In genomic region chr1:235648954-235649721, GRCh38 we compare ENCODE assay signal across 8 cellular contexts. TPM values are rescaled to one million over a fixed set of nuclear protein-coding genes. Genes with fewer than 3 reads are reported as not detected.
DNase-seq lines count a peak whose midpoint lies in the region; ATAC-seq and TF ChIP-seq lines count a peak whose summit lies in the region.

No MANE protein-coding gene starts in this region.

- peak; percentile 49 for ATAC-seq in HG02973 (IDR thresholded peaks at IDR 0.05; ENCODE audit: unreplicated experiment)
- no peak for ATAC-seq in GM18858 (IDR thresholded peaks at IDR 0.05; ENCODE audit: unreplicated experiment)

- H3K4me3 ChIP-seq in GM12864 (ENCODE audit: low read depth, low read length) = peak overlapping the region; percentile 42

- no peak overlapping the region for H3K27ac ChIP-seq in RWPE1

- intact Hi-C loops in head of caudate nucleus (cut with DNase I) (no loop called here), posterior vena cava (cut with DNase I) (no loop called here)

- POLR2A ChIA-PET in RWPE1 (lab: Yijun Ruan, JAX; ENCODE audit: low non-redundant PET) = no interaction called here

- DNase-seq in GM12864 (ENCODE audit: low read depth) = no peak
- peak; percentile 51 for DNase-seq in RWPE1 (ENCODE audit: low spot score)
- peak; percentile 58 for DNase-seq in activated naive CD4-positive, alpha-beta T cell treated with anti-CD3 and anti-CD28 coated beads, Interleukin-2, amount 50 U/mL, for 16 hours
- peak in 35 of 42 donors; percentile 28 to 73 (median 50) for DNase-seq in head of caudate nucleus
- DNase-seq in posterior vena cava (ENCODE audit: low spot score) = peak; percentile 84
- no peak for DNase-seq in cortex of kidney (lab: John Stamatoyannopoulos, UW)

- CTCF ChIA-PET in RWPE1 (lab: Yijun Ruan, JAX) = interaction anchor here (0.7 kb wide), 1 partner anchor 275 kb away, joined by 3 read pairs; no protein-coding TSS in a partner anchor

- TF ChIP-seq CTCF in GM12864 (IDR thresholded peaks at IDR 0.05; ENCODE audit: low read depth, low read length, missing control alignments) (no peak), RWPE1 (conservative IDR thresholded peaks at IDR 0.05; ENCODE audit: low read depth) (no peak)

RNA-seq across cellular contexts. Expression of gene GNG4, which starts 0.4 kb away (rescaled TPM):
- under 1 TPM; 0.32 to 0.38 TPM for total RNA-seq in posterior vena cava

Comparison
In these comparisons a context has a peak if more than half of its experiments do, and no peak if none do; other contexts are left out.
1. DNase-seq: peak in RWPE1 (single experiment), activated naive CD4-positive, alpha-beta T cell treated with anti-CD3 and anti-CD28 coated beads, Interleukin-2, amount 50 U/mL, for 16 hours (single experiment), head of caudate nucleus (35 of 42) and posterior vena cava (single experiment); none in GM12864 (single experiment) and cortex of kidney (single experiment).